Comparison of ENCODE assay signal across 22 cellular contexts in the genomic region with DNA sequence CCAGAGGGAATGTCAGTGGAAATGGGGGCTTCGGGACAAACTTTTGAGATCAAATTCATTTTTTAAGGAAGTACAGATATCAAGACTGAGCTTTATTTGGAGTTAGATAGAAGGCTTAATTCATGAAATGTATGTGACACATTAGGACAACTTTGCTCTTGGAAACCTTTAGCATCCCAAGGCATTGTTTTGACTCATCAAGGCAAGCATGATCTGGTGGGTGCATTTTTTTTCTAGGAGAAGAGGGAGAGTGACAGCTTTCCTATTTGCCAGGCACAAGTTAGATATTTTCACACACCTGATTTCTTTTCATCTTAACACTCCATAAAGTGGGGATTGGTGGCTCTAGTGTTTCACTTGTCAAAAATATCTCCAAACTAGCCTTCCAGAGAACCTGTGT.
A peak's percentile ranks its signal among the peaks of the same experiment; 100 is the strongest.
DNase-seq lines count a peak whose midpoint lies in the region; ATAC-seq and TF ChIP-seq lines count a peak whose summit lies in the region.
"Had no signal": no experiment of that assay in that cellular context is flagged by ENCODE, and none has a peak within 500 bp of the region (broad histone marks: within the 10 kb centered on the region; RNA-seq: fewer than 3 reads in every experiment).

No MANE protein-coding gene starts in this region.

- H3K4me1 ChIP-seq in HCT116 (ENCODE audit: control insufficient read depth in 1 of 2, insufficient read depth in 2 of 2, low read length in 2 of 2) = peaks cover 0 to 14% of the 10 kb centered on the region in 2 experiments; a peak in 2 of 4 replicates

- 0 out of 2 replicates have a peak overlapping the region, but pooled peaks have one; percentile 22 for H3K4me2 ChIP-seq in HCT116 (ENCODE audit: low read length)
- H3K4me2 ChIP-seq: SK-N-SH had no signal

- no peak overlapping the region for H2AFZ ChIP-seq in HCT116 (ENCODE audit: low read depth, low read length, poor library complexity, severe bottlenecking)

- RAD21 ChIA-PET in HCT116 (lab: Charles Lee; ENCODE audit: low non-redundant PET in 1 of 2, low total read pairs in 2 of 2, uncharacterized antibody in 2 of 2, unreplicated experiment in 2 of 2) = no interaction called here

- no peak overlapping the region for H3K4me3 ChIP-seq in HCT116 (replicated peaks in 1 of 2; ENCODE audit: low read depth in 1 of 2, low read length in 2 of 2)

- ATAC-seq in HCT116 (no peak), GM19324 (IDR thresholded peaks at IDR 0.05; ENCODE audit: low FRiP score, unreplicated experiment) (no peak)
- no peak for ATAC-seq in activated T-helper 17 cell treated with anti-CD3 and anti-CD28 coated beads, Interleukin-2, amount 50 U/mL, for 72 hours (replicated peaks)
- ATAC-seq: Panc1 had no signal

- H3K27ac ChIP-seq in HCT116 (ENCODE audit: low read depth, low read length) (no peak overlapping the region), epithelial cell of prostate (peak overlapping the region; percentile 76)

- no peak for TF ChIP-seq RAD21 in HCT116 (IDR thresholded peaks at IDR 0.05; ENCODE audit: low read depth)

- POLR2A ChIA-PET in HCT116 (lab: Charles Lee) = no interaction called here

- no peak for DNase-seq in HCT116 (ENCODE audit: low read depth, low spot score)
- no peak for DNase-seq in epithelial cell of prostate (ENCODE audit: low read depth, low spot score)
- no peak for DNase-seq in progenitor cell of endocrine pancreas (ENCODE audit: low spot score, unreplicated experiment)
- DNase-seq in UCSD-AML1 (lab: John Stamatoyannopoulos, UW; ENCODE audit: unreplicated experiment) = no peak
- no peak for DNase-seq in anterior cingulate cortex (lab: John Stamatoyannopoulos, UW)
- DNase-seq: CD4-positive, CD25-positive, alpha-beta regulatory T cell; DND-41; H7; HFFc6; KG1; NCI-H1092 treated with DMSO at 0.1 percent for 48 hours; NCI-H146; NCI-H2029 treated with DMSO at 0.1 percent for 48 hours; NCI-H226; NCI-H510A treated with DMSO at 0.1 percent for 48 hours; NCI-H748 treated with DMSO at 0.1 percent for 48 hours; SIG-M5; SK-N-SH had no signal

- H3K9me3 ChIP-seq in HCT116 (ENCODE audit: control insufficient read depth in 1 of 2, insufficient read depth in 1 of 2, low read depth in 1 of 2, low read length in 2 of 2) = no peaks in the 10 kb centered on the region
- H3K9me3 ChIP-seq: Caco-2, SK-N-SH had no signal

- H3K36me3 Mint-ChIP-seq in activated T-helper 17 cell treated with anti-CD3 and anti-CD28 coated beads, Interleukin-2, amount 50 U/mL, for 72 hours (ENCODE audit: low read depth) = peaks cover 99% of the 10 kb centered on the region
- peaks cover 14% of the 10 kb centered on the region for H3K36me3 Mint-ChIP-seq in progenitor cell of endocrine pancreas (ENCODE audit: insufficient read depth)

- intact Hi-C loops in HCT116 (cut with micrococcal nuclease) = no loop called here

- H3K27me3 Mint-ChIP-seq in activated T-helper 17 cell treated with anti-CD3 and anti-CD28 coated beads, Interleukin-2, amount 50 U/mL, for 72 hours = no peaks in the 10 kb centered on the region
- no peaks in the 10 kb centered on the region for H3K27me3 Mint-ChIP-seq in progenitor cell of endocrine pancreas
- H3K27me3 Mint-ChIP-seq: CD4-positive, CD25-positive, alpha-beta regulatory T cell had no signal

- TF ChIP-seq CTCF in HCT116 (IDR thresholded peaks at IDR 0.05 in 2 of 3, conservative IDR thresholded peaks at IDR 0.05 in 1 of 3; ENCODE audit: borderline replicate concordance in 1 of 3, insufficient read depth in 1 of 3, low read depth in 2 of 3, low read length in 2 of 3) (no peak), progenitor cell of endocrine pancreas (IDR thresholded peaks at IDR 0.05; ENCODE audit: unreplicated experiment) (no peak)

- H3K27ac Mint-ChIP-seq in activated T-helper 17 cell treated with anti-CD3 and anti-CD28 coated beads, Interleukin-2, amount 50 U/mL, for 72 hours = peak overlapping the region; percentile 13
- H3K27ac Mint-ChIP-seq in progenitor cell of endocrine pancreas = peak overlapping the region; percentile 6
- H3K27ac Mint-ChIP-seq: CD4-positive, CD25-positive, alpha-beta regulatory T cell; HFFc6 had no signal

- no peaks in the 10 kb centered on the region for H3K9me3 Mint-ChIP-seq in activated T-helper 17 cell treated with anti-CD3 and anti-CD28 coated beads, Interleukin-2, amount 50 U/mL, for 72 hours
- H3K9me3 Mint-ChIP-seq in progenitor cell of endocrine pancreas (ENCODE audit: low read depth) = no peaks in the 10 kb centered on the region
- H3K9me3 Mint-ChIP-seq: CD4-positive, CD25-positive, alpha-beta regulatory T cell; HFFc6 had no signal

- BruUV-seq in HCT116 (replicated peaks; lab: Mats Ljungman, UMichigan) = no TSS peak

- peaks cover 4% of the 10 kb centered on the region in 2 experiments; a peak in 2 of 4 replicates for H3K36me3 ChIP-seq in HCT116 (ENCODE audit: control insufficient read depth in 1 of 2, insufficient read depth in 2 of 2, low read length in 2 of 2)

- H3K9ac ChIP-seq in HCT116 (ENCODE audit: low read length) = no peak overlapping the region
- H3K9ac ChIP-seq: SK-N-SH had no signal

- H4K20me1 ChIP-seq in HCT116 (ENCODE audit: insufficient read depth) = no peaks in the 10 kb centered on the region

- no peaks in the 10 kb centered on the region for H3K79me2 ChIP-seq in HCT116 (ENCODE audit: insufficient read depth, low read length)

- CTCF ChIA-PET in HCT116 (lab: Charles Lee) = interaction anchor here (1.6 kb wide), 1 partner anchor 11 kb away, joined by 3 read pairs; no protein-coding TSS in a partner anchor

- TF ChIP-seq POLR2A in HCT116 (IDR thresholded peaks at IDR 0.05; ENCODE audit: borderline replicate concordance, extremely low read depth, insufficient read depth, insufficient read length) = no peak

- H3K4me1 Mint-ChIP-seq in activated T-helper 17 cell treated with anti-CD3 and anti-CD28 coated beads, Interleukin-2, amount 50 U/mL, for 72 hours = peaks cover 12% of the 10 kb centered on the region
- H3K4me1 Mint-ChIP-seq in progenitor cell of endocrine pancreas (ENCODE audit: low read depth) = no peaks in the 10 kb centered on the region
- H3K4me1 Mint-ChIP-seq: CD4-positive, CD25-positive, alpha-beta regulatory T cell had no signal

- H3K27me3 ChIP-seq in HCT116 (ENCODE audit: insufficient read depth, low read length) = no peaks in the 10 kb centered on the region

- no peaks in the 10 kb centered on the region for H3K9me2 ChIP-seq in HCT116 (ENCODE audit: insufficient read depth)
- H3K9me2 ChIP-seq: SK-N-SH had no signal

- no peak overlapping the region for H3K4me3 Mint-ChIP-seq in activated T-helper 17 cell treated with anti-CD3 and anti-CD28 coated beads, Interleukin-2, amount 50 U/mL, for 72 hours
- no peak overlapping the region for H3K4me3 Mint-ChIP-seq in progenitor cell of endocrine pancreas (ENCODE audit: low read depth)
- H3K4me3 Mint-ChIP-seq: CD4-positive, CD25-positive, alpha-beta regulatory T cell; HFFc6 had no signal

TF ChIP-seq in HCT116, 20 proteins besides CTCF, POLR2A, EP300 and RAD21:
- no peak for TF ChIP-seq YY1 (IDR thresholded peaks at IDR 0.05; ENCODE audit: extremely low read depth, insufficient replicate concordance, low read depth, low read length)
- no peak for TF ChIP-seq FOSL1 (IDR thresholded peaks at IDR 0.05; ENCODE audit: low read depth)
- TF ChIP-seq, protein P1, sequence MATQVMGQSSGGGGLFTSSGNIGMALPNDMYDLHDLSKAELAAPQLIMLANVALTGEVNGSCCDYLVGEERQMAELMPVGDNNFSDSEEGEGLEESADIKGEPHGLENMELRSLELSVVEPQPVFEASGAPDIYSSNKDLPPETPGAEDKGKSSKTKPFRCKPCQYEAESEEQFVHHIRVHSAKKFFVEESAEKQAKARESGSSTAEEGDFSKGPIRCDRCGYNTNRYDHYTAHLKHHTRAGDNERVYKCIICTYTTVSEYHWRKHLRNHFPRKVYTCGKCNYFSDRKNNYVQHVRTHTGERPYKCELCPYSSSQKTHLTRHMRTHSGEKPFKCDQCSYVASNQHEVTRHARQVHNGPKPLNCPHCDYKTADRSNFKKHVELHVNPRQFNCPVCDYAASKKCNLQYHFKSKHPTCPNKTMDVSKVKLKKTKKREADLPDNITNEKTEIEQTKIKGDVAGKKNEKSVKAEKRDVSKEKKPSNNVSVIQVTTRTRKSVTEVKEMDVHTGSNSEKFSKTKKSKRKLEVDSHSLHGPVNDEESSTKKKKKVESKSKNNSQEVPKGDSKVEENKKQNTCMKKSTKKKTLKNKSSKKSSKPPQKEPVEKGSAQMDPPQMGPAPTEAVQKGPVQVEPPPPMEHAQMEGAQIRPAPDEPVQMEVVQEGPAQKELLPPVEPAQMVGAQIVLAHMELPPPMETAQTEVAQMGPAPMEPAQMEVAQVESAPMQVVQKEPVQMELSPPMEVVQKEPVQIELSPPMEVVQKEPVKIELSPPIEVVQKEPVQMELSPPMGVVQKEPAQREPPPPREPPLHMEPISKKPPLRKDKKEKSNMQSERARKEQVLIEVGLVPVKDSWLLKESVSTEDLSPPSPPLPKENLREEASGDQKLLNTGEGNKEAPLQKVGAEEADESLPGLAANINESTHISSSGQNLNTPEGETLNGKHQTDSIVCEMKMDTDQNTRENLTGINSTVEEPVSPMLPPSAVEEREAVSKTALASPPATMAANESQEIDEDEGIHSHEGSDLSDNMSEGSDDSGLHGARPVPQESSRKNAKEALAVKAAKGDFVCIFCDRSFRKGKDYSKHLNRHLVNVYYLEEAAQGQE (IDR thresholded peaks at IDR 0.05; ENCODE audit: low read depth) = no peak
- TF ChIP-seq, protein P2, sequence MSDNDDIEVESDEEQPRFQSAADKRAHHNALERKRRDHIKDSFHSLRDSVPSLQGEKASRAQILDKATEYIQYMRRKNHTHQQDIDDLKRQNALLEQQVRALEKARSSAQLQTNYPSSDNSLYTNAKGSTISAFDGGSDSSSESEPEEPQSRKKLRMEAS (IDR thresholded peaks at IDR 0.05) = no peak
- no peak for TF ChIP-seq EZH2 (IDR thresholded peaks at IDR 0.05)
